8 cellular contexts compared by ENCODE assay signal in genomic region chr1:236753554-236753953, GRCh38. TPM values are rescaled to one million over a fixed set of nuclear protein-coding genes. Genes with fewer than 3 reads are reported as not detected.
DNase-seq lines count a peak whose midpoint lies in the region; ATAC-seq and TF ChIP-seq lines count a peak whose summit lies in the region.

No MANE protein-coding gene starts in this region.

- no TSS peak for BruUV-seq in HCT116 (replicated peaks; lab: Mats Ljungman, UMichigan)

- in situ Hi-C loops in ACHN (cut with HindIII; ENCODE audit: low pct_ligation_motif_present, low pct_unique_long_range_greater_than_20kb, low sequenced_read_pairs), result no loop called here

- no peak overlapping the region for H2AFZ ChIP-seq in HCT116 (ENCODE audit: low read depth, low read length, poor library complexity, severe bottlenecking)

- WGBS in thyroid gland, 2 donors, result 68 to 69% methylated on average over 4 of the region's 4 CpGs

- intact Hi-C loops in HCT116 (cut with micrococcal nuclease) (loop anchor here (1.0 to 5.0 kb wide), 4 partner anchors 116 to 809 kb away; no protein-coding TSS in a partner anchor), left ventricle myocardium superior (cut with micrococcal nuclease) (no loop called here), thyroid gland (cut with DNase I) (no loop called here)

- peak; percentile 73 for TF ChIP-seq RAD21 in HCT116 (IDR thresholded peaks at IDR 0.05; ENCODE audit: low read depth)

- RAD21 ChIA-PET in HCT116 (lab: Charles Lee; ENCODE audit: low non-redundant PET in 1 of 2, low total read pairs in 2 of 2, uncharacterized antibody in 2 of 2, unreplicated experiment in 2 of 2), result interaction anchor here (0.6 to 1.0 kb wide), 3 partner anchors 185 to 633 kb away, joined by 3 to 5 read pairs (median 4); no protein-coding TSS in a partner anchor

- no peaks in the 10 kb centered on the region for H3K9me2 ChIP-seq in HCT116 (ENCODE audit: insufficient read depth)

- no peak overlapping the region for H3K9ac ChIP-seq in HCT116 (ENCODE audit: low read length)

- no peak for TF ChIP-seq POLR2A in HCT116 (IDR thresholded peaks at IDR 0.05; ENCODE audit: borderline replicate concordance, extremely low read depth, insufficient read depth, insufficient read length)
- no peak for TF ChIP-seq POLR2A in thyroid gland (IDR thresholded peaks at IDR 0.05)

- no peaks in the 10 kb centered on the region for H3K27me3 ChIP-seq in HCT116 (ENCODE audit: insufficient read depth, low read length)
- H3K27me3 ChIP-seq in thyroid gland, result no peaks in the 10 kb centered on the region

- CTCF ChIA-PET in HCT116 (lab: Charles Lee), result interaction anchor here (0.7 to 1.3 kb wide), 4 partner anchors 116 to 808 kb away, joined by 3 to 16 read pairs (median 8); no protein-coding TSS in a partner anchor

- POLR2A ChIA-PET in HCT116 (lab: Charles Lee), result interaction anchor here (0.6 kb wide), 1 partner anchor 919 kb away, joined by 4 read pairs; no protein-coding TSS in a partner anchor

- H3K27ac ChIP-seq in HCT116 (ENCODE audit: low read depth, low read length) (no peak overlapping the region), thyroid gland (no peak overlapping the region)

- peak; percentile 42 to 55 (median 43); a peak in 5 of 6 replicates for TF ChIP-seq CTCF in HCT116 (IDR thresholded peaks at IDR 0.05 in 2 of 3, conservative IDR thresholded peaks at IDR 0.05 in 1 of 3; ENCODE audit: borderline replicate concordance in 1 of 3, insufficient read depth in 1 of 3, low read depth in 2 of 3, low read length in 2 of 3)
- TF ChIP-seq CTCF in thyroid gland (IDR thresholded peaks at IDR 0.05), result peak in 1 of 6 experiments; percentile 18

- no peaks in the 10 kb centered on the region for H3K79me2 ChIP-seq in HCT116 (ENCODE audit: insufficient read depth, low read length)

- no peak overlapping the region for H3K4me3 ChIP-seq in HCT116 (replicated peaks in 1 of 2; ENCODE audit: low read depth in 1 of 2, low read length in 2 of 2)
- no peak overlapping the region for H3K4me3 ChIP-seq in thyroid gland (replicated peaks in 1 of 3)

- ATAC-seq in HCT116, result peak; percentile 100
- ATAC-seq in left ventricle myocardium superior, result peak; percentile 61
- ATAC-seq in HG03439 (IDR thresholded peaks at IDR 0.05; ENCODE audit: unreplicated experiment), result no peak
- no peak for ATAC-seq in HG03521 (IDR thresholded peaks at IDR 0.05; ENCODE audit: unreplicated experiment)

- no peak overlapping the region for H3K4me2 ChIP-seq in HCT116 (ENCODE audit: low read length)

- H3K9me3 ChIP-seq in HCT116 (ENCODE audit: control insufficient read depth in 1 of 2, insufficient read depth in 1 of 2, low read depth in 1 of 2, low read length in 2 of 2) (no peaks in the 10 kb centered on the region), thyroid gland (no peaks in the 10 kb centered on the region)

- DNase-seq in ACHN (peak; percentile 46), HCT116 (ENCODE audit: low read depth, low spot score) (peak; percentile 56), SK-N-DZ (ENCODE audit: low spot score) (peak; percentile 44), left ventricle myocardium superior (no peak), NOMO-1 treated with DMSO at 0.1 percent for 48 hours (lab: John Stamatoyannopoulos, UW; ENCODE audit: unreplicated experiment) (no peak), thyroid gland (no peak)

- H4K20me1 ChIP-seq in HCT116 (ENCODE audit: insufficient read depth), result no peaks in the 10 kb centered on the region

- H3K36me3 ChIP-seq in HCT116 (ENCODE audit: control insufficient read depth in 1 of 2, insufficient read depth in 2 of 2, low read length in 2 of 2), result no peaks in the 10 kb centered on the region
- no peaks in the 10 kb centered on the region for H3K36me3 ChIP-seq in thyroid gland

- H3K4me1 ChIP-seq in HCT116 (ENCODE audit: control insufficient read depth in 1 of 2, insufficient read depth in 2 of 2, low read length in 2 of 2), result no peaks in the 10 kb centered on the region
- H3K4me1 ChIP-seq in thyroid gland, result no peaks in the 10 kb centered on the region

TF ChIP-seq in HCT116, 20 proteins besides CTCF, POLR2A, EP300 and RAD21:
- TF ChIP-seq EZH2phosphoT487 (IDR thresholded peaks at IDR 0.05; ENCODE audit: borderline replicate concordance) (no peak), CEBPB (IDR thresholded peaks at IDR 0.05; ENCODE audit: low read depth) (no peak), YY1 (IDR thresholded peaks at IDR 0.05; ENCODE audit: extremely low read depth, insufficient replicate concordance, low read depth, low read length) (no peak), EGR1 (IDR thresholded peaks at IDR 0.05; ENCODE audit: low read depth) (no peak), ELF1 (IDR thresholded peaks at IDR 0.05; ENCODE audit: borderline replicate concordance, low read depth) (no peak), POLR2AphosphoS5 (IDR thresholded peaks at IDR 0.05; ENCODE audit: low read depth, low read length) (no peak), SIN3A (IDR thresholded peaks at IDR 0.05; ENCODE audit: low read depth) (no peak), JUND (IDR thresholded peaks at IDR 0.05) (no peak), ATF3 (IDR thresholded peaks at IDR 0.05) (no peak), EZH2 (IDR thresholded peaks at IDR 0.05) (no peak), SP1 (IDR thresholded peaks at IDR 0.05; ENCODE audit: low read depth) (no peak), ZFX (IDR thresholded peaks at IDR 0.05) (no peak), MAX (IDR thresholded peaks at IDR 0.05) (no peak), FOSL1 (IDR thresholded peaks at IDR 0.05; ENCODE audit: low read depth) (no peak), TCF7L2 (IDR thresholded peaks at IDR 0.05; ENCODE audit: borderline replicate concordance, extremely low read depth, insufficient read depth, insufficient read length) (no peak), CBX3 (IDR thresholded peaks at IDR 0.05; ENCODE audit: low read depth) (no peak), REST (IDR thresholded peaks at IDR 0.05; ENCODE audit: low read depth) (no peak), ZBTB33 (IDR thresholded peaks at IDR 0.05; ENCODE audit: extremely low read depth, insufficient replicate concordance, low read length) (no peak), ZNF274 (IDR thresholded peaks at IDR 0.05; ENCODE audit: low read depth, low read length) (no peak), SRF (IDR thresholded peaks at IDR 0.05; ENCODE audit: low read depth) (no peak)

RNA-seq across cellular contexts. Expression of gene MTR, which starts 41.5 kb away (rescaled TPM):
- total RNA-seq in HCT116 (2021; ENCODE audit: unreplicated experiment) (24.6 TPM), left ventricle myocardium superior (52.7 TPM), thyroid gland (10 to 100 TPM; 43.2 to 78.3 (median 47.0) TPM)
- polyA plus RNA-seq in HCT116 (2012), result 5.7 and 6.4 TPM in 2 replicates
- polyA plus RNA-seq in SK-N-DZ (2014; cell fraction: cytosol; rRNA removed), result 19.9 and 23.3 TPM in 2 replicates
- polyA plus RNA-seq in SK-N-DZ (2014; cell fraction: nucleus; rRNA removed), result 20.1 and 25.5 TPM in 2 replicates

Comparison
In these comparisons a context has a peak if more than half of its experiments do, and no peak if none do; other contexts are left out.
1. DNase-seq: peak in ACHN (single experiment), HCT116 (single experiment) and SK-N-DZ (single experiment); none in left ventricle myocardium superior (single experiment), NOMO-1 treated with DMSO at 0.1 percent for 48 hours (single experiment) and thyroid gland (0 of 2).
2. ATAC-seq: peak in HCT116 (single experiment) and left ventricle myocardium superior (single experiment); none in HG03439 (single experiment) and HG03521 (single experiment).